In the genomic region with DNA sequence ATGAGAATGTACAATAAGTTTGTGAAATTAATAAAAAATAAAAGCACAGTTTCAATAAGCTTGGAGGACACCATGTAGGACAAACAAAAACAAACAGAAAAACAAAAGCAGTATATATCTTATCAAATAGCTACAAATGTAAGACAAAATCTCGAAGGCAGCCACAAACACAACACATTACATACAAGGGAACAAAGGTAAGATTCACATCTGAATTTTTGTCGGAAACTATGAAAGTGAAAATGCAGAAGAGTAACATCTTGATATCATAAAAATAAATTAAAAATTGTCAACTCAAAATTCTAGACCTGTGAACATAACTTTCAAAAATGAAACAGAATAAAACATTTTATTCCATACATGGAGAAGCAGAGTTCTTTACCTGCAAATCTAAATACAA, we compare ENCODE assay signal across 30 cellular contexts.
"Had no signal": no experiment of that assay in that cellular context is flagged by ENCODE, and none has a peak within 500 bp of the region (broad histone marks: within the 10 kb centered on the region; RNA-seq: fewer than 3 reads in every experiment).

No MANE protein-coding gene starts in this region.

- H3K27me3 ChIP-seq: adrenal gland, ascending aorta, body of pancreas, brain microvascular endothelial cell, breast epithelium, cardiac muscle cell had no signal

- H3K36me3 ChIP-seq: adrenal gland, ascending aorta, brain microvascular endothelial cell, breast epithelium, cardiac muscle cell had no signal

- H3K9me3 ChIP-seq: ascending aorta, body of pancreas, breast epithelium had no signal

- H3K4me3 ChIP-seq: adrenal gland, ascending aorta, body of pancreas, breast epithelium, cardiac muscle cell had no signal

- H3K27ac ChIP-seq: adrenal gland, ascending aorta, body of pancreas, brain microvascular endothelial cell, breast epithelium, cardiac muscle cell had no signal

- H3K4me1 ChIP-seq: adrenal gland, ascending aorta, body of pancreas, breast epithelium had no signal

- DNase-seq: activated effector memory CD4-positive, alpha-beta T cell treated with anti-CD3 and anti-CD28 coated beads, Interleukin-2, amount 50 U/mL, for 16 hours; activated effector memory CD4-positive, alpha-beta T cell treated with Interleukin-2 at 50 U/mL for 16 hours; activated gamma-delta T cell; activated gamma-delta T cell treated with Interleukin-2 at 50 U/mL for 16 hours; activated naive CD4-positive, alpha-beta T cell; activated naive CD4-positive, alpha-beta T cell treated with anti-CD3 and anti-CD28 coated beads for 36 hours; activated naive CD4-positive, alpha-beta T cell treated with anti-CD3 and anti-CD28 coated beads, Interleukin-2, amount 10 ng/mL, durations not matched to agents 7 days and 5 days; activated naive CD4-positive, alpha-beta T cell treated with anti-CD3 and anti-CD28 coated beads, Interleukin-2, amount 50 U/mL, for 16 hours; activated naive CD4-positive, alpha-beta T cell treated with Interleukin-2 at 50 U/mL for 16 hours; activated naive CD8-positive, alpha-beta T cell treated with anti-CD3 and anti-CD28 coated beads for 36 hours; activated naive CD8-positive, alpha-beta T cell treated with anti-CD3 and anti-CD28 coated beads, Interleukin-2, amount 10 ng/mL, durations not matched to agents 7 days and 5 days; activated naive CD8-positive, alpha-beta T cell treated with anti-CD3 and anti-CD28 coated beads, Interleukin-2, amount 50 U/mL, for 24 hours; activated T-cell treated with anti-CD3 and anti-CD28 coated beads, Interleukin-2, amount 50 U/mL, for 1 hour; activated T-cell treated with anti-CD3 and anti-CD28 coated beads, Interleukin-2, amount 50 U/mL, for 24 hours; activated T-cell treated with anti-CD3 and anti-CD28 coated beads, Interleukin-2, amount 50 U/mL, for 4 hours; activated T-cell treated with anti-CD3 and anti-CD28 coated beads, Interleukin-2, amount 50 U/mL, for 48 hours; activated T-cell treated with anti-CD3 and anti-CD28 coated beads, Interleukin-2, amount 50 U/mL, for 72 hours; adrenal gland; amniotic stem cell; amygdala; anterior cingulate cortex; aorta; body of pancreas; brain microvascular endothelial cell; caudate nucleus; central memory CD4-positive, alpha-beta T cell; cerebellar nuclear complex had no signal
